Comparison of ENCODE assay signal across 15 cellular contexts in genomic region chr4:182604161-182604591, GRCh38.
A peak's percentile ranks its signal among the peaks of the same experiment; 100 is the strongest.
DNase-seq lines count a peak whose midpoint lies in the region; ATAC-seq and TF ChIP-seq lines count a peak whose summit lies in the region.
"Had no signal": no experiment of that assay in that cellular context is flagged by ENCODE, and none has a peak within 500 bp of the region (broad histone marks: within the 10 kb centered on the region; RNA-seq: fewer than 3 reads in every experiment).

No MANE protein-coding gene starts in this region.

- H3K9me3 ChIP-seq in GM23248 (ENCODE audit: low read depth) (no peaks in the 10 kb centered on the region), BE2C (no peaks in the 10 kb centered on the region)
- H3K9me3 ChIP-seq: left lung, upper lobe of right lung had no signal

- no peaks in the 10 kb centered on the region for H3K36me3 Mint-ChIP-seq in stimulated activated memory B cell treated with anti-CD40 and anti-IgM and Interleukin-4, amounts not matched to agents 10 μg/mL and 1 μg/mL and 100 μg/mL, for 72 hours
- H3K36me3 Mint-ChIP-seq: activated naive CD8-positive, alpha-beta T cell had no signal

- no peaks in the 10 kb centered on the region for H3K9me2 ChIP-seq in GM23248 (ENCODE audit: insufficient read depth)

- H2AFZ ChIP-seq in GM23248, result no peak overlapping the region
- H2AFZ ChIP-seq: neural progenitor cell had no signal

- H3K9ac ChIP-seq in GM23248, result no peak overlapping the region
- H3K9ac ChIP-seq: neural progenitor cell had no signal

- no peak overlapping the region for H3K4me2 ChIP-seq in GM23248 (ENCODE audit: unreplicated experiment)
- H3K4me2 ChIP-seq: neural progenitor cell had no signal

- 12 to 22% methylated on average over 2 of the region's 2 CpGs for WGBS in GM23248 (ENCODE audit: low coverage in 1 of 2, low lambda C conversion rate in 2 of 2, missing lambda C conversion rate in 2 of 2), 2 experiments

- no peak overlapping the region for H3K27ac Mint-ChIP-seq in stimulated activated memory B cell treated with anti-CD40 and anti-IgM and Interleukin-4, amounts not matched to agents 10 μg/mL and 1 μg/mL and 100 μg/mL, for 72 hours
- H3K27ac Mint-ChIP-seq: activated naive CD8-positive, alpha-beta T cell; neural progenitor cell had no signal

- ATAC-seq in stimulated activated memory B cell treated with anti-CD40 and anti-IgM and Interleukin-4, amounts not matched to agents 10 μg/mL and 1 μg/mL and 100 μg/mL, for 72 hours, result no peak
- no peak for ATAC-seq in HG03354 (IDR thresholded peaks at IDR 0.05; ENCODE audit: poor library complexity, severe bottlenecking, unreplicated experiment)
- ATAC-seq: HCT116, HepG2, left lung, upper lobe of right lung had no signal

- no peak overlapping the region for H3K27ac ChIP-seq in GM23248
- H3K27ac ChIP-seq: left lung, neural progenitor cell, upper lobe of right lung had no signal

- no peaks in the 10 kb centered on the region for H3K27me3 ChIP-seq in GM23248 (replicated peaks; ENCODE audit: insufficient read depth)
- no peaks in the 10 kb centered on the region for H3K27me3 ChIP-seq in BE2C
- H3K27me3 ChIP-seq: left lung, neural progenitor cell, upper lobe of right lung had no signal

- no peaks in the 10 kb centered on the region for H3K36me3 ChIP-seq in GM23248 (ENCODE audit: low read depth)
- H3K36me3 ChIP-seq in BE2C, result peaks cover 17% of the 10 kb centered on the region
- H3K36me3 ChIP-seq: left lung, neural progenitor cell, upper lobe of right lung had no signal

- no peak overlapping the region for H3K4me3 ChIP-seq in GM23248
- H3K4me3 ChIP-seq in cardiac fibroblast (replicated peaks in 1 of 2; ENCODE audit: low read depth in 2 of 2, low read length in 2 of 2), result no peak overlapping the region
- no peak overlapping the region for H3K4me3 ChIP-seq in BE2C (ENCODE audit: low read depth, low read length)
- H3K4me3 ChIP-seq: left lung, neural progenitor cell, upper lobe of right lung had no signal

- no peaks in the 10 kb centered on the region for H4K20me1 ChIP-seq in GM23248 (ENCODE audit: insufficient read depth)

- no peaks in the 10 kb centered on the region for H3K4me1 Mint-ChIP-seq in stimulated activated memory B cell treated with anti-CD40 and anti-IgM and Interleukin-4, amounts not matched to agents 10 μg/mL and 1 μg/mL and 100 μg/mL, for 72 hours

- no peak overlapping the region for H3K4me3 Mint-ChIP-seq in stimulated activated memory B cell treated with anti-CD40 and anti-IgM and Interleukin-4, amounts not matched to agents 10 μg/mL and 1 μg/mL and 100 μg/mL, for 72 hours
- H3K4me3 Mint-ChIP-seq: activated naive CD8-positive, alpha-beta T cell; neural progenitor cell had no signal

- DNase-seq in GM23248 (peak; percentile 30), NCI-H345 treated with DMSO at 0.1 percent for 48 hours (lab: John Stamatoyannopoulos, UW; ENCODE audit: unreplicated experiment) (peak; percentile 67), cardiac fibroblast (ENCODE audit: low read depth in 2 of 2) (peak; percentile 19 to 60), pulmonary artery endothelial cell (ENCODE audit: low read depth, low spot score) (peak; percentile 53), cortex of kidney (lab: John Stamatoyannopoulos, UW) (no peak), BE2C (no peak)
- DNase-seq: DMS 273 treated with DMSO at 0.1 percent for 48 hours, left lung, upper lobe of right lung had no signal

- H3K27me3 Mint-ChIP-seq in stimulated activated memory B cell treated with anti-CD40 and anti-IgM and Interleukin-4, amounts not matched to agents 10 μg/mL and 1 μg/mL and 100 μg/mL, for 72 hours, result no peaks in the 10 kb centered on the region
- H3K27me3 Mint-ChIP-seq: activated naive CD8-positive, alpha-beta T cell had no signal

- 0 out of 2 replicates have a peak, but pooled peaks cover 5% of the 10 kb centered on the region for H3K4me1 ChIP-seq in GM23248 (ENCODE audit: insufficient read depth)
- H3K4me1 ChIP-seq in BE2C, result peaks cover 17% of the 10 kb centered on the region
- H3K4me1 ChIP-seq: left lung, neural progenitor cell, upper lobe of right lung had no signal

- TF ChIP-seq CTCF in cardiac fibroblast (IDR thresholded peaks at IDR 0.05; ENCODE audit: low read depth, low read length) (no peak), BE2C (IDR thresholded peaks at IDR 0.05; ENCODE audit: low read depth, low read length) (no peak)

- no peaks in the 10 kb centered on the region for H3K79me2 ChIP-seq in GM23248 (ENCODE audit: insufficient read depth)

- no peaks in the 10 kb centered on the region for H3K9me3 Mint-ChIP-seq in stimulated activated memory B cell treated with anti-CD40 and anti-IgM and Interleukin-4, amounts not matched to agents 10 μg/mL and 1 μg/mL and 100 μg/mL, for 72 hours
- H3K9me3 Mint-ChIP-seq: neural progenitor cell had no signal

- in situ Hi-C loops in GM23248 (cut with MboI), result no loop called here

- H3F3A ChIP-seq in GM23248 (ENCODE audit: insufficient read depth), result no peaks in the 10 kb centered on the region

Comparison
In these comparisons a context has a peak if more than half of its experiments do, and no peak if none do; other contexts are left out.
1. DNase-seq: peak in GM23248 (single experiment), NCI-H345 treated with DMSO at 0.1 percent for 48 hours (single experiment), cardiac fibroblast (2 of 2) and pulmonary artery endothelial cell (single experiment); none in cortex of kidney (single experiment) and BE2C (single experiment).